Comparison of ENCODE assay signal across 10 cellular contexts in the genomic region with DNA sequence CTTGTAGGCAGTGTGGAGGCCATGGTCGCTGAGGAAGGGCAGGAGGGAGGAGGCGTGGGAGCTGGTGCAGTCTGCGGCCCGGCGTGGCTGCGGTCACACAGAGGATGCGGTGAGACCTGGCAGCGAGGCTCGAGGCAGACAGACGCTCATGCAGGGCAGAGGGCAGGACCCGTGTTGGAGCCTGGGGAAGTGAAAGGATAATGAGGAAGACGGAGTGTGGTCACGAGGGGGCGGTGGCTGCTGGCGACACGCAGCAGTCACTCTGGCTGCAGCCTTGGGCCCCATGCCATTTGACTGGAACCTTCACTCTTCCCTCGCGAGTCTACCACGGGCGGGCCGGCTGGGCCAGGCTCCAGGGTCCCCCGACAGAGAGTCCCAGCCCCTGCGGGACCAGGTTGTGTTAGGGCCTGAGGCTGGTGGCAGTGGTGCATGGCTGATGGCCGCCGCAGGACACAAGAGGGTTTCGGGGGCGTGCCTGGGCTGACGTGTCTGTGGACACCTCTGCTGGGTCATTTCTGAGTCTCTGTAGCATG.
DNase-seq lines count a peak whose midpoint lies in the region; ATAC-seq, FAIRE-seq and TF ChIP-seq lines count a peak whose summit lies in the region.
"Had no signal": no experiment of that assay in that cellular context is flagged by ENCODE, and none has a peak within 500 bp of the region (broad histone marks: within the 10 kb centered on the region; RNA-seq: fewer than 3 reads in every experiment).

No MANE protein-coding gene starts in this region.

- DNase-seq in GM12865 (ENCODE audit: low read depth) (peak; percentile 75), GM12878 (ENCODE audit: low read depth, low spot score) (peak; percentile 37), natural killer cell (no peak), NCI-H146 (lab: John Stamatoyannopoulos, UW) (no peak)
- DNase-seq in NK-92 treated with Interleukin-12 subunit alpha and Interleukin-12 subunit beta, amount 100 ng/mL, for 24 hours (lab: John Stamatoyannopoulos, UW) = no peak
- no peak for DNase-seq in activated CD4-positive, alpha-beta T cell treated with anti-CD3 and anti-CD28 coated beads, Interleukin-2, amount 50 U/mL, for 4 hours
- no peak for DNase-seq in stimulated activated CD4-positive, alpha-beta T cell treated with anti-CD3 and anti-CD28 coated beads, Interleukin-4, amount 100 ng/mL, for 24 hours

- H3K4me1 Mint-ChIP-seq in natural killer cell = peaks cover 11 to 31% of the 10 kb centered on the region in 2 donors

- TF ChIP-seq RAD21 in GM12878 (IDR thresholded peaks at IDR 0.05; ENCODE audit: insufficient read depth, low read depth, low read length) = no peak

- no peaks in the 10 kb centered on the region for H3K36me3 ChIP-seq in GM12878 (ENCODE audit: control insufficient read depth in 2 of 2, insufficient read depth in 2 of 2, low read length in 1 of 2)

- FAIRE-seq in GM12878 (lab: Jason Lieb, UNC) = no peak
- FAIRE-seq: islet of Langerhans had no signal

- ATAC-seq in HG03342 (IDR thresholded peaks at IDR 0.05; ENCODE audit: unreplicated experiment) (peak; percentile 84), GM12878 (peak; percentile 91), natural killer cell (peak; percentile 47 to 64 (median 48))
- ATAC-seq: body of pancreas had no signal

- no peaks in the 10 kb centered on the region for H3K36me3 Mint-ChIP-seq in natural killer cell

- POLR2A ChIA-PET in GM12878 (lab: Charles Lee) = interaction anchor here (1.0 kb wide), 1 partner anchor 18 kb away, joined by 4 read pairs; no protein-coding TSS in a partner anchor

- TF ChIP-seq CTCF in GM12865 (IDR thresholded peaks at IDR 0.05; ENCODE audit: insufficient read depth, low read depth, low read length, missing control alignments) = peak; percentile 4
- TF ChIP-seq CTCF in GM12878 (IDR thresholded peaks at IDR 0.05 in 2 of 3, conservative IDR thresholded peaks at IDR 0.05 in 1 of 3; ENCODE audit: control insufficient read depth in 2 of 3, extremely low read depth in 1 of 3, insufficient read depth in 1 of 3, low read depth in 3 of 3, low read length in 3 of 3) = peak in 2 of 3 experiments; percentile 9 to 32; a peak in 2 of 6 replicates
- TF ChIP-seq CTCF in natural killer cell (IDR thresholded peaks at IDR 0.05) = no peak

- no TSS peak for BruUV-seq in GM12878 (replicated peaks; lab: Mats Ljungman, UMichigan)

- in situ Hi-C loops in GM12878 (cut with MboI) = no loop called here

- no peaks in the 10 kb centered on the region; the same call in 2 of the 3 replicates for H3K9me3 ChIP-seq in GM12878 (replicated peaks; ENCODE audit: control insufficient read depth, insufficient read depth, low read length)
- H3K9me3 ChIP-seq: body of pancreas had no signal

- WGBS in GM12878 (ENCODE audit: insufficient coverage, insufficient replicate concordance, low lambda C conversion rate, missing lambda C conversion rate) = 14% methylated on average over 28 of the region's 28 CpGs

- intact Hi-C loops in GM12878 (cut with micrococcal nuclease; ENCODE audit: unreplicated experiment) = loop anchor here (2.0 kb wide), 1 partner anchor 14 kb away; no protein-coding TSS in a partner anchor
- intact Hi-C loops in natural killer cell (cut with micrococcal nuclease) = no loop called here

- H3K27me3 Mint-ChIP-seq in natural killer cell (ENCODE audit: low read depth in 2 of 2) = peaks cover 7 to 8% of the 10 kb centered on the region in 2 donors

- TF ChIP-seq EP300 in GM12878 (IDR thresholded peaks at IDR 0.05; ENCODE audit: borderline replicate concordance in 1 of 2, control insufficient read depth in 1 of 2, low read depth in 2 of 2, low read length in 2 of 2) = peak in 1 of 2 experiments; percentile 38; a peak in 1 of 4 replicates

- H2AFZ ChIP-seq in GM12878 (ENCODE audit: control insufficient read depth, low read depth, low read length) = no peak overlapping the region

- peaks cover 21% of the 10 kb centered on the region for H3K4me1 ChIP-seq in GM12878 (ENCODE audit: control insufficient read depth, insufficient read depth, low read length)
- H3K4me1 ChIP-seq: body of pancreas had no signal

- no peaks in the 10 kb centered on the region for H3K9me3 Mint-ChIP-seq in natural killer cell

- CTCF ChIA-PET in GM12878 (lab: Yijun Ruan, JAX) = interaction anchor here (1.3 kb wide), 1 partner anchor 18 kb away, joined by 3 read pairs; no protein-coding TSS in a partner anchor

- TF ChIP-seq POLR2A in GM12878 (IDR thresholded peaks at IDR 0.05; ENCODE audit: low read depth, low read length) = no peak

- no peak overlapping the region for H3K27ac Mint-ChIP-seq in natural killer cell

- H3K27me3 ChIP-seq in GM12878 (replicated peaks in 1 of 2; ENCODE audit: control insufficient read depth in 2 of 2, insufficient read depth in 2 of 2, low read length in 1 of 2) = peaks cover 0 to 2% of the 10 kb centered on the region in 2 experiments; a peak in 1 of 4 replicates
- H3K27me3 ChIP-seq: body of pancreas had no signal

- H3K4me3 Mint-ChIP-seq in natural killer cell = no peak overlapping the region

- no peak overlapping the region for H3K9ac ChIP-seq in GM12878 (ENCODE audit: control insufficient read depth, insufficient read depth, low read length)

- peak overlapping the region; percentile 44 for H3K4me2 ChIP-seq in GM12878 (ENCODE audit: control insufficient read depth, insufficient read depth)

- RAD21 ChIA-PET in GM12878 (lab: Charles Lee; ENCODE audit: unreplicated experiment) = interaction anchor here (1.5 kb wide), 1 partner anchor 27 kb away, joined by 6 read pairs; no protein-coding TSS in a partner anchor

- no peaks in the 10 kb centered on the region for H3K79me2 ChIP-seq in GM12878 (ENCODE audit: control insufficient read depth, insufficient read depth, low read length)

- H3K27ac ChIP-seq in GM12878 (ENCODE audit: control insufficient read depth, insufficient read depth) = no peak overlapping the region

- SMC1A ChIA-PET in GM12878 (lab: Charles Lee; ENCODE audit: uncharacterized antibody, unreplicated experiment) = no interaction called here

- H3K4me3 ChIP-seq in GM12865 (ENCODE audit: low read depth, low read length) (no peak overlapping the region; the same call in 1 of the 2 replicates), GM12878 (no peak overlapping the region)
- H3K4me3 ChIP-seq: body of pancreas had no signal

- H4K20me1 ChIP-seq in GM12878 (ENCODE audit: control insufficient read depth, insufficient read depth) = no peaks in the 10 kb centered on the region

TF ChIP-seq in GM12878, 131 proteins besides CTCF, POLR2A, EP300 and RAD21 (continues in another document):
- TF ChIP-seq RELA (IDR thresholded peaks at IDR 0.05; ENCODE audit: borderline replicate concordance, partially characterized antibody) (no peak), IKZF2 (IDR thresholded peaks at IDR 0.05) (peak; percentile 88 to 91), SUZ12 (IDR thresholded peaks at IDR 0.05; ENCODE audit: unreplicated experiment) (no peak), SREBF2 (IDR thresholded peaks at IDR 0.05; ENCODE audit: low read length) (no peak), ZNF384 (IDR thresholded peaks at IDR 0.05; ENCODE audit: borderline replicate concordance, low read depth, low read length) (no peak), TCF7 (IDR thresholded peaks at IDR 0.05; ENCODE audit: borderline replicate concordance) (no peak), BCL3 (IDR thresholded peaks at IDR 0.05; ENCODE audit: borderline replicate concordance, insufficient read depth, low read depth, low read length, poor library complexity, severe bottlenecking) (no peak), PAX5 (IDR thresholded peaks at IDR 0.05; ENCODE audit: borderline replicate concordance, low read depth, low read length) (no peak), BMI1 (IDR thresholded peaks at IDR 0.05; ENCODE audit: borderline replicate concordance) (peak; percentile 58), MEF2A (IDR thresholded peaks at IDR 0.05; ENCODE audit: insufficient read depth, low read depth, low read length) (0 out of 2 replicates have a peak, but pooled peaks have one; percentile 17), JUNB (IDR thresholded peaks at IDR 0.05) (no peak), BCL11A (IDR thresholded peaks at IDR 0.05; ENCODE audit: low read depth, low read length) (peak; percentile 59), DPF2 (IDR thresholded peaks at IDR 0.05) (peak; percentile 90), ETV6 (conservative IDR thresholded peaks at IDR 0.05 in 1 of 2, IDR thresholded peaks at IDR 0.05 in 1 of 2; ENCODE audit: borderline replicate concordance in 1 of 2, low read depth in 1 of 2) (no peak), NR2C2 (IDR thresholded peaks at IDR 0.05; ENCODE audit: borderline replicate concordance, control insufficient read depth, insufficient read length, low read depth) (no peak)

Comparison
In these comparisons a context has a peak if more than half of its experiments do, and no peak if none do; other contexts are left out.
1. DNase-seq: peak in GM12865 (single experiment) and GM12878 (single experiment); none in natural killer cell (single experiment), NCI-H146 (single experiment), NK-92 treated with Interleukin-12 subunit alpha and Interleukin-12 subunit beta, amount 100 ng/mL, for 24 hours (single experiment), activated CD4-positive, alpha-beta T cell treated with anti-CD3 and anti-CD28 coated beads, Interleukin-2, amount 50 U/mL, for 4 hours (0 of 2) and stimulated activated CD4-positive, alpha-beta T cell treated with anti-CD3 and anti-CD28 coated beads, Interleukin-4, amount 100 ng/mL, for 24 hours (single experiment).
2. Peak in every context shown above with its lines, with median percentiles within 50 percentile points of each other: ATAC-seq.